ENCODE assay signal across 18 cellular contexts in the genomic region with DNA sequence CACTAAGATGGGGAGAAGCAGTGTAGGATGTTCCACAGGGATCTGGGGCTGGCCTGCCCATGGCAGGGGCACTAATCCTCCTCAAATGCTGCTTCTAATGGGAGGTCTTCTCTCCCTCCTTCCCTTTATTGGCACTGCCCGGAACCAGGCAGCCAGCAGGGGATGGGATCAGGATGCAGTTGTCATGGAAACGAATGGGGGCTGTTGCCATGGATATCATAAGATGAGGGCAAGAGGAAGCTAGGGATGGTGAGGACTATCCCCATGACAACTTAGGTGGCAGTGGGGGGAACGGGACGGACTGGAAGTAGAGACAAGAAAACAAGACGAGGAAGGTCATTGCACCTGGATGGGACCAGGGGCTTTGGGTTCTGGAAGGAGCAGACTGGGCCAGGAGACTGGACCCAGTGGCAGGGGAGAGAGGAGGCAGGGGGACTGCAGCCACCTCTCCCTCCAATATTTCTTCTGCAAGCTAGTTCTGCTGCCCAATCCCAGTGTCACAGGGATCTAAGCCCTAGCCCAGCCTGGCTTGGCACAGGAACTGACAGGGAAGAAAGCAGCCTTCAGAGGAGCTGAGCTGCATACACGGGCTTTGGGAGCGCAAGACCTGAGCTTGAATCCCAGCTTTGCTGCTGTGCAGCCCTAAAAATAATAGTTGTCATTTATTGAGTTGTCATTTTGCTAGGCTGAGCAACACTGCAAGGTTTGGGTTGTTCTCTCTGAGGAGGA. TPM values are rescaled to one million over a fixed set of nuclear protein-coding genes. Genes with fewer than 3 reads are reported as not detected.
DNase-seq lines count a peak whose midpoint lies in the region; ATAC-seq and TF ChIP-seq lines count a peak whose summit lies in the region.
"Had no signal": no experiment of that assay in that cellular context is flagged by ENCODE, and none has a peak within 500 bp of the region (broad histone marks: within the 10 kb centered on the region; RNA-seq: fewer than 3 reads in every experiment).

No MANE protein-coding gene starts in this region.

- H3K4me1 ChIP-seq in RWPE2 (ENCODE audit: insufficient read depth, poor library complexity, severe bottlenecking) (peaks cover 34% of the 10 kb centered on the region), thyroid gland (no peaks in the 10 kb centered on the region)
- peaks cover 16% of the 10 kb centered on the region for H3K4me1 ChIP-seq in CD8-positive, alpha-beta memory T cell (ENCODE audit: insufficient read depth, low read length)
- H3K4me1 ChIP-seq: BE2C had no signal

- H3K9me3 Mint-ChIP-seq in stimulated activated naive CD8-positive, alpha-beta T cell treated with anti-CD3 and anti-CD28 coated beads, Interleukin-15, Interleukin-2, amounts not matched to agents 100 ng/mL and 50 ng/mL, for 24 hours, result no peaks in the 10 kb centered on the region
- H3K9me3 Mint-ChIP-seq in stimulated activated naive CD8-positive, alpha-beta T cell treated with anti-CD3 and anti-CD28 coated beads, Interleukin-15, amount 100 ng/mL, for 72 hours, result no peaks in the 10 kb centered on the region
- H3K9me3 Mint-ChIP-seq in CD8-positive, alpha-beta memory T cell, result no peaks in the 10 kb centered on the region
- H3K9me3 Mint-ChIP-seq: activated naive CD4-positive, alpha-beta T cell treated with anti-CD3 and anti-CD28 coated beads, Interleukin-2, amount 10 ng/mL, durations not matched to agents 7 days and 5 days had no signal

- ATAC-seq in stimulated activated naive CD8-positive, alpha-beta T cell treated with anti-CD3 and anti-CD28 coated beads, Interleukin-15, amount 100 ng/mL, for 72 hours, result no peak
- ATAC-seq in RWPE2 (ENCODE audit: low read depth), result no peak

- intact Hi-C loops in dorsolateral prefrontal cortex (cut with DNase I), result no loop called here
- intact Hi-C loops in thyroid gland (cut with DNase I), result no loop called here

- H3K4me1 Mint-ChIP-seq in stimulated activated naive CD8-positive, alpha-beta T cell treated with anti-CD3 and anti-CD28 coated beads, Interleukin-15, Interleukin-2, amounts not matched to agents 100 ng/mL and 50 ng/mL, for 24 hours (ENCODE audit: low read depth), result peaks cover 39% of the 10 kb centered on the region
- peaks cover 38% of the 10 kb centered on the region for H3K4me1 Mint-ChIP-seq in stimulated activated naive CD8-positive, alpha-beta T cell treated with anti-CD3 and anti-CD28 coated beads, Interleukin-15, amount 100 ng/mL, for 72 hours
- H3K4me1 Mint-ChIP-seq in CD8-positive, alpha-beta memory T cell, result peaks cover 29 to 30% (median 30%) of the 10 kb centered on the region in 3 donors

- no peak for TF ChIP-seq POLR2A in thyroid gland (IDR thresholded peaks at IDR 0.05)

- TF ChIP-seq CTCF in RWPE2 (IDR thresholded peaks at IDR 0.05; ENCODE audit: poor library complexity, severe bottlenecking), result no peak
- TF ChIP-seq CTCF in dorsolateral prefrontal cortex (IDR thresholded peaks at IDR 0.05 in 54 of 56, conservative IDR thresholded peaks at IDR 0.05 in 2 of 56; ENCODE audit: low read depth in 1 of 56, partially characterized antibody in 56 of 56), result no peak
- TF ChIP-seq CTCF in thyroid gland (IDR thresholded peaks at IDR 0.05), result no peak

- CTCF ChIA-PET in CD8-positive, alpha-beta memory T cell (lab: Charles Lee), result interaction anchor here (1.1 to 1.5 kb wide), 2 partner anchors 22 to 220 kb away, joined by 3 to 4 read pairs; no protein-coding TSS in a partner anchor

- H3K4me3 Mint-ChIP-seq in stimulated activated naive CD8-positive, alpha-beta T cell treated with anti-CD3 and anti-CD28 coated beads, Interleukin-15, Interleukin-2, amounts not matched to agents 100 ng/mL and 50 ng/mL, for 24 hours, result peak overlapping the region; percentile 12
- no peak overlapping the region for H3K4me3 Mint-ChIP-seq in stimulated activated naive CD8-positive, alpha-beta T cell treated with anti-CD3 and anti-CD28 coated beads, Interleukin-15, amount 100 ng/mL, for 72 hours
- peak overlapping the region in 2 of 7 donors; percentile 23 to 42 for H3K4me3 Mint-ChIP-seq in CD8-positive, alpha-beta memory T cell
- H3K4me3 Mint-ChIP-seq: activated naive CD4-positive, alpha-beta T cell treated with anti-CD3 and anti-CD28 coated beads, Interleukin-2, amount 10 ng/mL, durations not matched to agents 7 days and 5 days had no signal

- POLR2A ChIA-PET in CD8-positive, alpha-beta memory T cell (lab: Charles Lee), result no interaction called here

- WGBS in thyroid gland, 2 donors, result 81 to 89% methylated on average over 7 of the region's 7 CpGs

- H3K4me3 ChIP-seq in RWPE2 (ENCODE audit: severe bottlenecking) (no peak overlapping the region), dorsolateral prefrontal cortex (no peak overlapping the region), thyroid gland (replicated peaks in 1 of 3) (no peak overlapping the region)
- no peak overlapping the region for H3K4me3 ChIP-seq in CD8-positive, alpha-beta memory T cell (ENCODE audit: low read length)
- H3K4me3 ChIP-seq: MG63, ovary, tibial artery had no signal

- no peak for DNase-seq in stimulated activated naive CD8-positive, alpha-beta T cell treated with anti-CD3 and anti-CD28 coated beads, Interleukin-15, amount 100 ng/mL, for 72 hours
- DNase-seq in RWPE2 (ENCODE audit: low spot score), result no peak
- peak in 2 of 10 donors; percentile 38 to 40 for DNase-seq in dorsolateral prefrontal cortex
- DNase-seq in thyroid gland, result no peak
- DNase-seq in CD8-positive, alpha-beta memory T cell, result no peak
- no peak for DNase-seq in NCI-H1105 treated with DMSO at 0.1 percent for 48 hours (lab: John Stamatoyannopoulos, UW)
- no peak for DNase-seq in activated CD4-positive, alpha-beta T cell treated with anti-CD3 and anti-CD28 coated beads, Interleukin-2, amount 50 U/mL, for 1 hour
- DNase-seq: BE2C; DMS153; NCI-H1694 treated with DMSO at 0.1 percent for 48 hours; NCI-H526 treated with DMSO at 0.1 percent for 48 hours; ovary; stimulated activated CD4-positive, alpha-beta T cell treated with anti-CD3 and anti-CD28 coated beads, Interleukin-4, amount 100 ng/mL, for 24 hours; tibial artery; WERI-Rb-1 had no signal

- no peaks in the 10 kb centered on the region for H3K27me3 Mint-ChIP-seq in stimulated activated naive CD8-positive, alpha-beta T cell treated with anti-CD3 and anti-CD28 coated beads, Interleukin-15, Interleukin-2, amounts not matched to agents 100 ng/mL and 50 ng/mL, for 24 hours
- peaks cover 8% of the 10 kb centered on the region for H3K27me3 Mint-ChIP-seq in stimulated activated naive CD8-positive, alpha-beta T cell treated with anti-CD3 and anti-CD28 coated beads, Interleukin-15, amount 100 ng/mL, for 72 hours
- H3K27me3 Mint-ChIP-seq in CD8-positive, alpha-beta memory T cell, result peaks cover 0 to 16% of the 10 kb centered on the region in 2 donors

- H3K36me3 ChIP-seq in RWPE2 (ENCODE audit: low read depth) (no peaks in the 10 kb centered on the region), thyroid gland (no peaks in the 10 kb centered on the region)
- H3K36me3 ChIP-seq in CD8-positive, alpha-beta memory T cell (ENCODE audit: insufficient read depth, low read length), result no peaks in the 10 kb centered on the region
- H3K36me3 ChIP-seq: BE2C, MG63, ovary, tibial artery, WERI-Rb-1 had no signal

- H3K36me3 Mint-ChIP-seq in stimulated activated naive CD8-positive, alpha-beta T cell treated with anti-CD3 and anti-CD28 coated beads, Interleukin-15, Interleukin-2, amounts not matched to agents 100 ng/mL and 50 ng/mL, for 24 hours (ENCODE audit: low read depth), result no peaks in the 10 kb centered on the region
- H3K36me3 Mint-ChIP-seq in CD8-positive, alpha-beta memory T cell, result peaks cover 0 to 1% (median 0%) of the 10 kb centered on the region in 3 donors
- H3K36me3 Mint-ChIP-seq: activated naive CD4-positive, alpha-beta T cell treated with anti-CD3 and anti-CD28 coated beads, Interleukin-2, amount 10 ng/mL, durations not matched to agents 7 days and 5 days had no signal

- peak overlapping the region; percentile 67 for H3K27ac Mint-ChIP-seq in stimulated activated naive CD8-positive, alpha-beta T cell treated with anti-CD3 and anti-CD28 coated beads, Interleukin-15, Interleukin-2, amounts not matched to agents 100 ng/mL and 50 ng/mL, for 24 hours
- no peak overlapping the region for H3K27ac Mint-ChIP-seq in stimulated activated naive CD8-positive, alpha-beta T cell treated with anti-CD3 and anti-CD28 coated beads, Interleukin-15, amount 100 ng/mL, for 72 hours
- peak overlapping the region in 4 of 8 donors; percentile 1 to 74 (median 14) for H3K27ac Mint-ChIP-seq in CD8-positive, alpha-beta memory T cell
- H3K27ac Mint-ChIP-seq: activated naive CD4-positive, alpha-beta T cell treated with anti-CD3 and anti-CD28 coated beads, Interleukin-2, amount 10 ng/mL, durations not matched to agents 7 days and 5 days had no signal

- H3K9me3 ChIP-seq in RWPE2 (ENCODE audit: severe bottlenecking), result no peaks in the 10 kb centered on the region
- H3K9me3 ChIP-seq in thyroid gland, result no peaks in the 10 kb centered on the region
- H3K9me3 ChIP-seq in CD8-positive, alpha-beta memory T cell (ENCODE audit: low read length), result no peaks in the 10 kb centered on the region
- H3K9me3 ChIP-seq: BE2C, MG63, ovary, tibial artery had no signal

- H3K27me3 ChIP-seq in RWPE2 (ENCODE audit: insufficient read depth, poor library complexity, severe bottlenecking) (no peaks in the 10 kb centered on the region), dorsolateral prefrontal cortex (peaks cover 0 to 90% (median 38%) of the 10 kb centered on the region in 45 donors), thyroid gland (no peaks in the 10 kb centered on the region)
- H3K27me3 ChIP-seq in CD8-positive, alpha-beta memory T cell (ENCODE audit: insufficient read depth, low read length, poor library complexity, severe bottlenecking), result no peaks in the 10 kb centered on the region
- H3K27me3 ChIP-seq: BE2C, MG63, ovary, tibial artery had no signal

- H3K27ac ChIP-seq in RWPE2 (ENCODE audit: poor library complexity, severe bottlenecking) (peak overlapping the region; percentile 82), dorsolateral prefrontal cortex (peak overlapping the region in 35 of 59 donors; percentile 6 to 73 (median 51)), thyroid gland (no peak overlapping the region)
- no peak overlapping the region for H3K27ac ChIP-seq in CD8-positive, alpha-beta memory T cell (ENCODE audit: low read depth, low read length)
- H3K27ac ChIP-seq: ovary, tibial artery, WERI-Rb-1 had no signal

RNA-seq across cellular contexts. Expression of gene IQSEC2, which starts 19.0 kb away (rescaled TPM):
- total RNA-seq in dorsolateral prefrontal cortex (100 to 1,000 TPM in 94 of 120 experiments, 10 to 100 TPM in 26; 38.4 to 158 (median 113) TPM), thyroid gland (10 to 100 TPM; 14.1 to 23.7 (median 17.2) TPM)
- under 1 TPM; 0.29 to 0.96 TPM for total RNA-seq in CD8-positive, alpha-beta memory T cell
- polyA plus RNA-seq in CD8-positive, alpha-beta memory T cell, result 0.35 TPM

RNA-seq across cellular contexts. Expression of gene KDM5C, which starts 37.3 kb away (rescaled TPM):
- total RNA-seq in dorsolateral prefrontal cortex (100 to 1,000 TPM in 80 of 120 experiments, 10 to 100 TPM in 40; 56.6 to 149 (median 107) TPM), thyroid gland (100 to 1,000 TPM in 3 of 4 donors, 10 to 100 TPM in 1; 99.7 to 178 (median 114) TPM)
- total RNA-seq in CD8-positive, alpha-beta memory T cell, result 10 to 100 TPM; 85.3 to 86.4 TPM
- polyA plus RNA-seq in CD8-positive, alpha-beta memory T cell, result 39.1 TPM

Comparison
In these comparisons a context has a peak if more than half of its experiments do, and no peak if none do; other contexts are left out.
1. H3K27ac ChIP-seq: peak in RWPE2 (single experiment) and dorsolateral prefrontal cortex (35 of 59); none in thyroid gland (0 of 3) and CD8-positive, alpha-beta memory T cell (single experiment).
2. RNA of gene IQSEC2, which starts 19.0 kb away (total RNA-seq): 38.4 to 158 TPM in dorsolateral prefrontal cortex and 14.1 to 23.7 TPM in thyroid gland; 0.29 to 0.96 TPM in CD8-positive, alpha-beta memory T cell; every median in the first group is over 4 times any median in the second.